ENCODE assay signal across 1 cellular context in the genomic region with DNA sequence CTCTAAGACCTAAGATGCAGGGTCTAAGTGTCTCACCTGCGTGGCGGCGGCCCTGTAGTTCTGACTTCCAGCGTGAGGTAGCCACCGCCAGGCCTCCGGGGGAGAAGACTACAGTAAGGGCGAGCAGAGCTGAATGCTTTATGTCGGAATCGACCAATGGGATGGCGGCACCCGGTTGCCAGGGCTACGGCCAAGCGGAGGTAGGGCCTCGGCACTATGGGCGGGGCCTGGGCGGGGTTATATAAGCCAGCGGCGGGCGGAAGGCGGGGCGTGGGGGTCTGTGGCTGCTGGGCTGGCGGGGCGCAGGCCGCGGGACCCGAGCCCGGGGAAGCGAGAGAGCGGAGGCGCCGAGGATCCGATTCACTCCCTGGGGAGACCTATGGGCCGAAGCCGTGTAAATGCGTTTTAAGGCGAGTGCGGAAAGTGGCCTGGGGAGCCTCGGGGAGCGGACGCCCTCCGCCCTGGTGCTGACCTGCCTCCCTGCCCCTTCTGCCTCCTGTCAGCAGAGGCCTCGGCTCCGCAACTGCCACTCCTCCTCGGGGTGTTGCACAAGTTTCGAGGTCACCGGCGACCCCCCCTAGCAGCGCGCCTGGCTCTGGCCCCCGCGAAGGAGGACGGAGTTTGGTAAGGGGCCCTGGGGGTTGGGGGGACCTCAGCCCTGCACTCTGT.
A peak's percentile ranks its signal among the peaks of the same experiment; 100 is the strongest.
TF ChIP-seq lines count a peak whose summit lies in the region.

A gene (plus strand): TSS at position 269 of the 669 bp plus-strand sequence. CDS start 1,097 bp downstream, outside the sequence.

TF ChIP-seq in K562, 482 proteins besides CTCF, POLR2A, EP300 and RAD21 (continued from another document and continues in another):
- TF ChIP-seq KAT7 (CRISPR knock-in tag; IDR thresholded peaks at IDR 0.05; ENCODE audit: borderline replicate concordance) (no peak), ZNF354B (CRISPR knock-in tag; IDR thresholded peaks at IDR 0.05) (no peak), HEY1 (CRISPR knock-in tag; IDR thresholded peaks at IDR 0.05; ENCODE audit: borderline replicate concordance) (no peak), RFX5 (IDR thresholded peaks at IDR 0.05; ENCODE audit: low read depth, low read length) (no peak), NR2F6 (CRISPR knock-in tag; IDR thresholded peaks at IDR 0.05) (no peak), ZSCAN29 (IDR thresholded peaks at IDR 0.05) (no peak), NR4A1 (CRISPR knock-in tag; IDR thresholded peaks at IDR 0.05) (no peak), NR4A1 (tag; IDR thresholded peaks at IDR 0.05) (no peak), ZNF184 (CRISPR knock-in tag; IDR thresholded peaks at IDR 0.05) (no peak), SMARCE1 (IDR thresholded peaks at IDR 0.05) (no peak), SPI1 (IDR thresholded peaks at IDR 0.05; ENCODE audit: borderline replicate concordance, low read depth, low read length) (no peak), RAD51 (IDR thresholded peaks at IDR 0.05; ENCODE audit: borderline replicate concordance, low read depth) (no peak), MECOM (CRISPR knock-in tag; IDR thresholded peaks at IDR 0.05) (no peak), LEF1 (IDR thresholded peaks at IDR 0.05) (no peak), CEBPG (CRISPR knock-in tag; IDR thresholded peaks at IDR 0.05) (0 out of 2 replicates have a peak, but pooled peaks have one; percentile 41), CEBPG (tag; conservative IDR thresholded peaks at IDR 0.05 in 1 of 2, IDR thresholded peaks at IDR 0.05 in 1 of 2) (no peak), NONO (IDR thresholded peaks at IDR 0.05; ENCODE audit: low read depth in 2 of 2, low read length in 1 of 2) (no peak), POLR2AphosphoS2 (IDR thresholded peaks at IDR 0.05; ENCODE audit: low read length) (no peak), CXXC5 (CRISPR knock-in tag; IDR thresholded peaks at IDR 0.05) (peak; percentile 38), KHSRP (IDR thresholded peaks at IDR 0.05) (no peak), MTA2 (IDR thresholded peaks at IDR 0.05; ENCODE audit: low read depth) (no peak), MYNN (IDR thresholded peaks at IDR 0.05) (no peak), MYNN (CRISPR knock-in tag; IDR thresholded peaks at IDR 0.05) (no peak), FOXJ3 (CRISPR knock-in tag; IDR thresholded peaks at IDR 0.05) (no peak), STAT5B (CRISPR knock-in tag; IDR thresholded peaks at IDR 0.05) (no peak), ZKSCAN1 (IDR thresholded peaks at IDR 0.05; ENCODE audit: low read depth, low read length) (no peak), POLR2G (IDR thresholded peaks at IDR 0.05; ENCODE audit: low read depth, low read length) (peak; percentile 83), ZNF347 (CRISPR knock-in tag; IDR thresholded peaks at IDR 0.05; ENCODE audit: low read depth) (no peak), MAFK (IDR thresholded peaks at IDR 0.05; ENCODE audit: low read length) (no peak), MXI1 (IDR thresholded peaks at IDR 0.05; ENCODE audit: low read depth, low read length) (peak; percentile 95), ZNF707 (CRISPR knock-in tag; conservative IDR thresholded peaks at IDR 0.05) (no peak), TAF1 (IDR thresholded peaks at IDR 0.05; ENCODE audit: control insufficient read depth, extremely low read depth, insufficient read depth, low read length, severe bottlenecking) (peak; percentile 31), CHD1 (IDR thresholded peaks at IDR 0.05; ENCODE audit: low read length) (no peak), SAP30 (IDR thresholded peaks at IDR 0.05; ENCODE audit: borderline replicate concordance, insufficient read depth, low read depth, low read length, poor library complexity, severe bottlenecking) (no peak), TBP (optimal IDR thresholded peaks at IDR 0.05; ENCODE audit: low read depth, low read length) (peak; percentile 89), SP1 (CRISPR knock-in tag; IDR thresholded peaks at IDR 0.05) (peak; percentile 77), HSF4 (CRISPR knock-in tag; IDR thresholded peaks at IDR 0.05; ENCODE audit: borderline replicate concordance) (no peak), NFXL1 (CRISPR knock-in tag; IDR thresholded peaks at IDR 0.05) (no peak), RBBP5 (IDR thresholded peaks at IDR 0.05; ENCODE audit: borderline replicate concordance, insufficient read depth, low read length, poor library complexity, severe bottlenecking) (no peak), DACH1 (IDR thresholded peaks at IDR 0.05; ENCODE audit: partially characterized antibody) (no peak), ZNF12 (CRISPR knock-in tag; IDR thresholded peaks at IDR 0.05) (0 out of 2 replicates have a peak, but pooled peaks have one; percentile 18), MBD2 (IDR thresholded peaks at IDR 0.05; ENCODE audit: borderline replicate concordance, low read depth) (peak; percentile 82), ZBED1 (IDR thresholded peaks at IDR 0.05) (no peak), MCM5 (IDR thresholded peaks at IDR 0.05; ENCODE audit: low read depth) (no peak), ZFP36 (IDR thresholded peaks at IDR 0.05; ENCODE audit: low read depth, low read length, partially characterized antibody) (no peak), ETV1 (tag; conservative IDR thresholded peaks at IDR 0.05; ENCODE audit: low read depth) (no peak), NFYB (IDR thresholded peaks at IDR 0.05; ENCODE audit: extremely low read depth, insufficient read length) (peak; percentile 45), GATA2 (CRISPR knock-in tag; IDR thresholded peaks at IDR 0.05) (no peak), KDM4B (IDR thresholded peaks at IDR 0.05; ENCODE audit: borderline replicate concordance in 2 of 2, low read depth in 1 of 2) (0 out of 4 replicates have a peak, but pooled peaks of 1 of the 2 experiments have one; percentile 38)
- TF ChIP-seq, protein P1, sequence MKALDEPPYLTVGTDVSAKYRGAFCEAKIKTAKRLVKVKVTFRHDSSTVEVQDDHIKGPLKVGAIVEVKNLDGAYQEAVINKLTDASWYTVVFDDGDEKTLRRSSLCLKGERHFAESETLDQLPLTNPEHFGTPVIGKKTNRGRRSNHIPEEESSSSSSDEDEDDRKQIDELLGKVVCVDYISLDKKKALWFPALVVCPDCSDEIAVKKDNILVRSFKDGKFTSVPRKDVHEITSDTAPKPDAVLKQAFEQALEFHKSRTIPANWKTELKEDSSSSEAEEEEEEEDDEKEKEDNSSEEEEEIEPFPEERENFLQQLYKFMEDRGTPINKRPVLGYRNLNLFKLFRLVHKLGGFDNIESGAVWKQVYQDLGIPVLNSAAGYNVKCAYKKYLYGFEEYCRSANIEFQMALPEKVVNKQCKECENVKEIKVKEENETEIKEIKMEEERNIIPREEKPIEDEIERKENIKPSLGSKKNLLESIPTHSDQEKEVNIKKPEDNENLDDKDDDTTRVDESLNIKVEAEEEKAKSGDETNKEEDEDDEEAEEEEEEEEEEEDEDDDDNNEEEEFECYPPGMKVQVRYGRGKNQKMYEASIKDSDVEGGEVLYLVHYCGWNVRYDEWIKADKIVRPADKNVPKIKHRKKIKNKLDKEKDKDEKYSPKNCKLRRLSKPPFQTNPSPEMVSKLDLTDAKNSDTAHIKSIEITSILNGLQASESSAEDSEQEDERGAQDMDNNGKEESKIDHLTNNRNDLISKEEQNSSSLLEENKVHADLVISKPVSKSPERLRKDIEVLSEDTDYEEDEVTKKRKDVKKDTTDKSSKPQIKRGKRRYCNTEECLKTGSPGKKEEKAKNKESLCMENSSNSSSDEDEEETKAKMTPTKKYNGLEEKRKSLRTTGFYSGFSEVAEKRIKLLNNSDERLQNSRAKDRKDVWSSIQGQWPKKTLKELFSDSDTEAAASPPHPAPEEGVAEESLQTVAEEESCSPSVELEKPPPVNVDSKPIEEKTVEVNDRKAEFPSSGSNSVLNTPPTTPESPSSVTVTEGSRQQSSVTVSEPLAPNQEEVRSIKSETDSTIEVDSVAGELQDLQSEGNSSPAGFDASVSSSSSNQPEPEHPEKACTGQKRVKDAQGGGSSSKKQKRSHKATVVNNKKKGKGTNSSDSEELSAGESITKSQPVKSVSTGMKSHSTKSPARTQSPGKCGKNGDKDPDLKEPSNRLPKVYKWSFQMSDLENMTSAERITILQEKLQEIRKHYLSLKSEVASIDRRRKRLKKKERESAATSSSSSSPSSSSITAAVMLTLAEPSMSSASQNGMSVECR (CRISPR knock-in tag; IDR thresholded peaks at IDR 0.05) = peak; percentile 44; the same call in 1 of the 2 replicates
- TF ChIP-seq, protein P2, sequence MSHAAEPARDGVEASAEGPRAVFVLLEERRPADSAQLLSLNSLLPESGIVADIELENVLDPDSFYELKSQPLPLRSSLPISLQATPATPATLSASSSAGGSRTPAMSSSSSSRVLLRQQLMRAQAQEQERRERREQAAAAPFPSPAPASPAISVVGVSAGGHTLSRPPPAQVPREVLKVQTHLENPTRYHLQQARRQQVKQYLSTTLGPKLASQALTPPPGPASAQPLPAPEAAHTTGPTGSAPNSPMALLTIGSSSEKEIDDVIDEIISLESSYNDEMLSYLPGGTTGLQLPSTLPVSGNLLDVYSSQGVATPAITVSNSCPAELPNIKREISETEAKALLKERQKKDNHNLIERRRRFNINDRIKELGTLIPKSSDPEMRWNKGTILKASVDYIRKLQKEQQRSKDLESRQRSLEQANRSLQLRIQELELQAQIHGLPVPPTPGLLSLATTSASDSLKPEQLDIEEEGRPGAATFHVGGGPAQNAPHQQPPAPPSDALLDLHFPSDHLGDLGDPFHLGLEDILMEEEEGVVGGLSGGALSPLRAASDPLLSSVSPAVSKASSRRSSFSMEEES (CRISPR knock-in tag; IDR thresholded peaks at IDR 0.05) = no peak
- TF ChIP-seq, protein P3, sequence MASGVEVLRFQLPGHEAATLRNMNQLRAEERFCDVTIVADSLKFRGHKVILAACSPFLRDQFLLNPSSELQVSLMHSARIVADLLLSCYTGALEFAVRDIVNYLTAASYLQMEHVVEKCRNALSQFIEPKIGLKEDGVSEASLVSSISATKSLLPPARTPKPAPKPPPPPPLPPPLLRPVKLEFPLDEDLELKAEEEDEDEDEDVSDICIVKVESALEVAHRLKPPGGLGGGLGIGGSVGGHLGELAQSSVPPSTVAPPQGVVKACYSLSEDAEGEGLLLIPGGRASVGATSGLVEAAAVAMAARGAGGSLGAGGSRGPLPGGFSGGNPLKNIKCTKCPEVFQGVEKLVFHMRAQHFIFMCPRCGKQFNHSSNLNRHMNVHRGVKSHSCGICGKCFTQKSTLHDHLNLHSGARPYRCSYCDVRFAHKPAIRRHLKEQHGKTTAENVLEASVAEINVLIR (CRISPR knock-in tag; IDR thresholded peaks at IDR 0.05) = no peak
- TF ChIP-seq, protein P4, sequence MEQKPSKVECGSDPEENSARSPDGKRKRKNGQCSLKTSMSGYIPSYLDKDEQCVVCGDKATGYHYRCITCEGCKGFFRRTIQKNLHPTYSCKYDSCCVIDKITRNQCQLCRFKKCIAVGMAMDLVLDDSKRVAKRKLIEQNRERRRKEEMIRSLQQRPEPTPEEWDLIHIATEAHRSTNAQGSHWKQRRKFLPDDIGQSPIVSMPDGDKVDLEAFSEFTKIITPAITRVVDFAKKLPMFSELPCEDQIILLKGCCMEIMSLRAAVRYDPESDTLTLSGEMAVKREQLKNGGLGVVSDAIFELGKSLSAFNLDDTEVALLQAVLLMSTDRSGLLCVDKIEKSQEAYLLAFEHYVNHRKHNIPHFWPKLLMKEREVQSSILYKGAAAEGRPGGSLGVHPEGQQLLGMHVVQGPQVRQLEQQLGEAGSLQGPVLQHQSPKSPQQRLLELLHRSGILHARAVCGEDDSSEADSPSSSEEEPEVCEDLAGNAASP (IDR thresholded peaks at IDR 0.05) = no peak
- TF ChIP-seq, protein P5, sequence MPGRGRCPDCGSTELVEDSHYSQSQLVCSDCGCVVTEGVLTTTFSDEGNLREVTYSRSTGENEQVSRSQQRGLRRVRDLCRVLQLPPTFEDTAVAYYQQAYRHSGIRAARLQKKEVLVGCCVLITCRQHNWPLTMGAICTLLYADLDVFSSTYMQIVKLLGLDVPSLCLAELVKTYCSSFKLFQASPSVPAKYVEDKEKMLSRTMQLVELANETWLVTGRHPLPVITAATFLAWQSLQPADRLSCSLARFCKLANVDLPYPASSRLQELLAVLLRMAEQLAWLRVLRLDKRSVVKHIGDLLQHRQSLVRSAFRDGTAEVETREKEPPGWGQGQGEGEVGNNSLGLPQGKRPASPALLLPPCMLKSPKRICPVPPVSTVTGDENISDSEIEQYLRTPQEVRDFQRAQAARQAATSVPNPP (IDR thresholded peaks at IDR 0.05; ENCODE audit: borderline replicate concordance, insufficient read depth, insufficient read length) = no peak
- TF ChIP-seq, protein P6, sequence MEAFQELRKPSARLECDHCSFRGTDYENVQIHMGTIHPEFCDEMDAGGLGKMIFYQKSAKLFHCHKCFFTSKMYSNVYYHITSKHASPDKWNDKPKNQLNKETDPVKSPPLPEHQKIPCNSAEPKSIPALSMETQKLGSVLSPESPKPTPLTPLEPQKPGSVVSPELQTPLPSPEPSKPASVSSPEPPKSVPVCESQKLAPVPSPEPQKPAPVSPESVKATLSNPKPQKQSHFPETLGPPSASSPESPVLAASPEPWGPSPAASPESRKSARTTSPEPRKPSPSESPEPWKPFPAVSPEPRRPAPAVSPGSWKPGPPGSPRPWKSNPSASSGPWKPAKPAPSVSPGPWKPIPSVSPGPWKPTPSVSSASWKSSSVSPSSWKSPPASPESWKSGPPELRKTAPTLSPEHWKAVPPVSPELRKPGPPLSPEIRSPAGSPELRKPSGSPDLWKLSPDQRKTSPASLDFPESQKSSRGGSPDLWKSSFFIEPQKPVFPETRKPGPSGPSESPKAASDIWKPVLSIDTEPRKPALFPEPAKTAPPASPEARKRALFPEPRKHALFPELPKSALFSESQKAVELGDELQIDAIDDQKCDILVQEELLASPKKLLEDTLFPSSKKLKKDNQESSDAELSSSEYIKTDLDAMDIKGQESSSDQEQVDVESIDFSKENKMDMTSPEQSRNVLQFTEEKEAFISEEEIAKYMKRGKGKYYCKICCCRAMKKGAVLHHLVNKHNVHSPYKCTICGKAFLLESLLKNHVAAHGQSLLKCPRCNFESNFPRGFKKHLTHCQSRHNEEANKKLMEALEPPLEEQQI (IDR thresholded peaks at IDR 0.05) = no peak
- TF ChIP-seq, protein P7, sequence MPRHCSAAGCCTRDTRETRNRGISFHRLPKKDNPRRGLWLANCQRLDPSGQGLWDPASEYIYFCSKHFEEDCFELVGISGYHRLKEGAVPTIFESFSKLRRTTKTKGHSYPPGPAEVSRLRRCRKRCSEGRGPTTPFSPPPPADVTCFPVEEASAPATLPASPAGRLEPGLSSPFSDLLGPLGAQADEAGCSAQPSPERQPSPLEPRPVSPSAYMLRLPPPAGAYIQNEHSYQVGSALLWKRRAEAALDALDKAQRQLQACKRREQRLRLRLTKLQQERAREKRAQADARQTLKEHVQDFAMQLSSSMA (CRISPR knock-in tag; IDR thresholded peaks at IDR 0.05) = no peak
- TF ChIP-seq, protein P8, sequence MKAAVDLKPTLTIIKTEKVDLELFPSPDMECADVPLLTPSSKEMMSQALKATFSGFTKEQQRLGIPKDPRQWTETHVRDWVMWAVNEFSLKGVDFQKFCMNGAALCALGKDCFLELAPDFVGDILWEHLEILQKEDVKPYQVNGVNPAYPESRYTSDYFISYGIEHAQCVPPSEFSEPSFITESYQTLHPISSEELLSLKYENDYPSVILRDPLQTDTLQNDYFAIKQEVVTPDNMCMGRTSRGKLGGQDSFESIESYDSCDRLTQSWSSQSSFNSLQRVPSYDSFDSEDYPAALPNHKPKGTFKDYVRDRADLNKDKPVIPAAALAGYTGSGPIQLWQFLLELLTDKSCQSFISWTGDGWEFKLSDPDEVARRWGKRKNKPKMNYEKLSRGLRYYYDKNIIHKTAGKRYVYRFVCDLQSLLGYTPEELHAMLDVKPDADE (conservative IDR thresholded peaks at IDR 0.05; ENCODE audit: control insufficient read depth, low read depth, low read length) = 0 out of 2 replicates have a peak, but pooled peaks have one; percentile 60
